Comparison of ENCODE assay signal across 9 cellular contexts in genomic region chr1:212752256-212752933, GRCh38.
DNase-seq lines count a peak whose midpoint lies in the region; ATAC-seq lines count a peak whose summit lies in the region.
"Had no signal": no experiment of that assay in that cellular context is flagged by ENCODE, and none has a peak within 500 bp of the region (broad histone marks: within the 10 kb centered on the region; RNA-seq: fewer than 3 reads in every experiment).

No MANE protein-coding gene starts in this region.

- in situ Hi-C loops in KBM-7 (cut with MboI; ENCODE audit: low pct_unique_long_range_greater_than_20kb, low sequenced_read_pairs), result no loop called here

- no peaks in the 10 kb centered on the region for H3K36me3 Mint-ChIP-seq in effector memory CD8-positive, alpha-beta T cell (ENCODE audit: insufficient read depth)

- H3K9me3 Mint-ChIP-seq in effector memory CD8-positive, alpha-beta T cell, result no peaks in the 10 kb centered on the region

- H3K27ac Mint-ChIP-seq in effector memory CD8-positive, alpha-beta T cell, result peak overlapping the region; percentile 4 to 47

- ATAC-seq in GM18498 (IDR thresholded peaks at IDR 0.05; ENCODE audit: unreplicated experiment) (peak; percentile 29), HG03175 (IDR thresholded peaks at IDR 0.05; ENCODE audit: unreplicated experiment) (no peak), HG03520 (IDR thresholded peaks at IDR 0.05; ENCODE audit: unreplicated experiment) (no peak)
- peak; percentile 8 for ATAC-seq in effector memory CD8-positive, alpha-beta T cell (replicated peaks)

- peaks cover 16 to 23% of the 10 kb centered on the region in 2 donors for H3K4me1 Mint-ChIP-seq in effector memory CD8-positive, alpha-beta T cell (ENCODE audit: low read depth in 2 of 2)

- H3K4me3 ChIP-seq in skeletal muscle cell (ENCODE audit: low read depth, low read length), result no peak overlapping the region

- H3K27me3 Mint-ChIP-seq in effector memory CD8-positive, alpha-beta T cell, result no peaks in the 10 kb centered on the region

- peak overlapping the region; percentile 3 to 4 for H3K4me3 Mint-ChIP-seq in effector memory CD8-positive, alpha-beta T cell

- peak; percentile 41 for DNase-seq in KBM-7
- DNase-seq in effector memory CD8-positive, alpha-beta T cell, result no peak
- peak; percentile 7 for DNase-seq in skeletal muscle cell (ENCODE audit: low read depth)
- no peak for DNase-seq in activated CD8-positive, alpha-beta memory T cell treated with anti-CD3 and anti-CD28 coated beads, Interleukin-2, amount 50 U/mL, for 4 hours
- no peak for DNase-seq in NCI-H187 treated with DMSO at 0.1 percent for 48 hours (lab: John Stamatoyannopoulos, UW)
- DNase-seq: NCI-H187 had no signal

Comparison
In these comparisons a context has a peak if more than half of its experiments do, and no peak if none do; other contexts are left out.
1. ATAC-seq: peak in GM18498 (single experiment) and effector memory CD8-positive, alpha-beta T cell (single experiment); none in HG03175 (single experiment) and HG03520 (single experiment).
2. DNase-seq: peak in KBM-7 (single experiment) and skeletal muscle cell (single experiment); none in effector memory CD8-positive, alpha-beta T cell (0 of 3), activated CD8-positive, alpha-beta memory T cell treated with anti-CD3 and anti-CD28 coated beads, Interleukin-2, amount 50 U/mL, for 4 hours (single experiment) and NCI-H187 treated with DMSO at 0.1 percent for 48 hours (single experiment).